In the genomic region with DNA sequence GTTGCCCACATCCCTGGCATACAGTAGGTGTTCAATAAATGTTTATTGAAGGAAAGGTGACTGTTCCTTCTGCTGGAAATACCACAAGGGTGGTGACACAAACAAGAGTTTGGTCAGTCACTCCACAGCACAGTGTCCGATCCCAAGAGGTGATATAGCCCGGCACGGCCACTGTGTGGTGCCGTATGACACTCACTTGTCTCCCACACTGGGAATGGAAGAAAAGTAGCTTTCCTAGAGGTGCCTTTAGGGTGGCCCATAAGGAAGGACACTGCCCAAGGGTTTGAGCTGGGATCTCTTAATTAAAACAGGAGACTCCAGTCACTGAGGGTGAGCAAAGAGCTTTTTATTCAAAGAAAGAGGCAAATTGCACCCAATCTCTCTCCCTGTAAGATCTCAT, we compare ENCODE assay signal across 11 cellular contexts. TPM values are rescaled to one million over a fixed set of nuclear protein-coding genes. Genes with fewer than 3 reads are reported as not detected.
DNase-seq lines count a peak whose midpoint lies in the region; ATAC-seq and TF ChIP-seq lines count a peak whose summit lies in the region.
"Had no signal": no experiment of that assay in that cellular context is flagged by ENCODE, and none has a peak within 500 bp of the region (broad histone marks: within the 10 kb centered on the region; RNA-seq: fewer than 3 reads in every experiment).

No MANE protein-coding gene starts in this region.

- H3K9me3 ChIP-seq in A673 (ENCODE audit: low read depth, low read length, poor library complexity, severe bottlenecking) (no peaks in the 10 kb centered on the region), HAP-1 (no peaks in the 10 kb centered on the region), WERI-Rb-1 (ENCODE audit: severe bottlenecking) (no peaks in the 10 kb centered on the region), sigmoid colon (no peaks in the 10 kb centered on the region)

- TF ChIP-seq POLR2A in sigmoid colon (IDR thresholded peaks at IDR 0.05): no peak

- intact Hi-C loops in A673 (cut with micrococcal nuclease; ENCODE audit: unreplicated experiment) (loop anchor here (1.0 kb wide), 1 partner anchor 382 kb away; no protein-coding TSS in a partner anchor), sigmoid colon (cut with DNase I) (loop anchor here (5.0 kb wide), 1 partner anchor 383 kb away; no protein-coding TSS in a partner anchor)

- 35 to 66% methylated on average over 4 of the region's 4 CpGs for WGBS in sigmoid colon, 2 donors

- no TSS peak for BruUV-seq in A673 (replicated peaks; lab: Mats Ljungman, UMichigan)

- DNase-seq in A673 (ENCODE audit: low spot score) (peak; percentile 52), HAP-1 (ENCODE audit: low spot score in 2 of 2) (peak; percentile 16 to 37), WERI-Rb-1 (peak; percentile 42), iPS-NIHi11 (ENCODE audit: low spot score) (peak; percentile 73), sigmoid colon (no peak)
- DNase-seq: activated effector memory CD4-positive, alpha-beta T cell treated with Interleukin-2 at 50 U/mL for 16 hours; CD4-positive, alpha-beta T cell had no signal

- H3K36me3 ChIP-seq in A673 (ENCODE audit: insufficient read depth, low read length, poor library complexity, severe bottlenecking) (no peaks in the 10 kb centered on the region), HAP-1 (replicated peaks) (no peaks in the 10 kb centered on the region), WERI-Rb-1 (no peaks in the 10 kb centered on the region), sigmoid colon (peaks cover 0 to 11% (median 4%) of the 10 kb centered on the region in 4 donors)

- CTCF ChIA-PET in A673 (lab: Charles Lee): interaction anchor here (0.6 to 1.2 kb wide), 3 partner anchors 9 to 61 kb away, joined by 3 to 17 read pairs (median 5); partner anchors contain the start of genes EXOSC7 and ZDHHC3

- ATAC-seq in HG02884 (IDR thresholded peaks at IDR 0.05; ENCODE audit: unreplicated experiment) (no peak), GM21528 (IDR thresholded peaks at IDR 0.05; ENCODE audit: low FRiP score, unreplicated experiment) (no peak), GM18502 (IDR thresholded peaks at IDR 0.05; ENCODE audit: poor library complexity, unreplicated experiment) (no peak)

- peak overlapping the region; percentile 64 for H3K27ac ChIP-seq in A673 (ENCODE audit: low read depth, low read length, poor library complexity, severe bottlenecking)
- no peak overlapping the region for H3K27ac ChIP-seq in WERI-Rb-1
- H3K27ac ChIP-seq in sigmoid colon: no peak overlapping the region

- H3K27me3 ChIP-seq in A673 (replicated peaks; ENCODE audit: insufficient read depth, low read depth, low read length, poor library complexity): no peaks in the 10 kb centered on the region
- no peaks in the 10 kb centered on the region for H3K27me3 ChIP-seq in HAP-1 (ENCODE audit: low read depth)
- no peaks in the 10 kb centered on the region for H3K27me3 ChIP-seq in WERI-Rb-1 (ENCODE audit: insufficient read depth, low read depth, severe bottlenecking)
- peaks cover 0 to 2% (median 0%) of the 10 kb centered on the region in 3 donors for H3K27me3 ChIP-seq in sigmoid colon

- peaks cover 7% of the 10 kb centered on the region for H3K4me1 ChIP-seq in A673 (ENCODE audit: insufficient read depth, low read length, poor library complexity, severe bottlenecking)
- H3K4me1 ChIP-seq in HAP-1: no peaks in the 10 kb centered on the region
- H3K4me1 ChIP-seq in sigmoid colon: no peaks in the 10 kb centered on the region

- peak; percentile 57 for TF ChIP-seq CTCF in A673 (conservative IDR thresholded peaks at IDR 0.05; ENCODE audit: low read depth, low read length)
- TF ChIP-seq CTCF in WERI-Rb-1 (IDR thresholded peaks at IDR 0.05; ENCODE audit: low read depth, low read length): peak; percentile 59
- TF ChIP-seq CTCF in sigmoid colon (IDR thresholded peaks at IDR 0.05): peak in 1 of 4 experiments; percentile 7

- POLR2A ChIA-PET in A673 (lab: Charles Lee; ENCODE audit: low non-redundant PET): no interaction called here

- in situ Hi-C loops in HAP-1 (cut with MboI; ENCODE audit: low sequenced_read_pairs): loop anchor here (10.0 kb wide), 1 partner anchor 380 kb away; no protein-coding TSS in a partner anchor

- no peak for TF ChIP-seq EP300 in sigmoid colon (IDR thresholded peaks at IDR 0.05)

- H3K4me3 ChIP-seq in A673 (ENCODE audit: low read depth, low read length, poor library complexity, severe bottlenecking) (no peak overlapping the region), HAP-1 (no peak overlapping the region), WERI-Rb-1 (ENCODE audit: low read depth, low read length) (no peak overlapping the region), sigmoid colon (no peak overlapping the region)

RNA-seq across cellular contexts. Expression of gene TGM4, which starts 40.5 kb away (rescaled TPM):
- total RNA-seq in A673 (2021) (0.09 TPM in 1 of 2 replicates, not detected in the other), sigmoid colon (not detected)
- polyA plus RNA-seq in sigmoid colon: not detected
- total RNA-seq: CD4-positive, alpha-beta T cell; HT1080 had no signal

RNA-seq across cellular contexts. Expression of gene TMEM42, which starts 53.2 kb away (rescaled TPM):
- 6.5 and 8.8 TPM in 2 replicates for total RNA-seq in A673 (2021)
- total RNA-seq in sigmoid colon: 10 to 100 TPM in 2 of 4 donors, 1 to 10 TPM in 2; 8.3 to 25.7 (median 10.4) TPM
- polyA plus RNA-seq in sigmoid colon: 10 to 100 TPM in 2 of 3 donors, 1 to 10 TPM in 1; 6.2 to 13.8 (median 10.2) TPM
